Comparison of ENCODE assay signal across 10 cellular contexts in genomic region chr18:59502222-59502898, GRCh38.
DNase-seq lines count a peak whose midpoint lies in the region; ATAC-seq and TF ChIP-seq lines count a peak whose summit lies in the region.
"Had no signal": no experiment of that assay in that cellular context is flagged by ENCODE, and none has a peak within 500 bp of the region (broad histone marks: within the 10 kb centered on the region; RNA-seq: fewer than 3 reads in every experiment).

No MANE protein-coding gene starts in this region.

- no peaks in the 10 kb centered on the region for H3K27me3 ChIP-seq in neuronal stem cell (ENCODE audit: control insufficient read depth in 3 of 3, insufficient read depth in 3 of 3, low read depth in 1 of 3, low read length in 3 of 3)

- no peak overlapping the region for H3K14ac ChIP-seq in neuronal stem cell (ENCODE audit: low read length)

- no peak overlapping the region for H3K9ac ChIP-seq in neuronal stem cell (ENCODE audit: low read depth, low read length, poor library complexity)

- no peaks in the 10 kb centered on the region for H3K36me3 ChIP-seq in neuronal stem cell (replicated peaks in 1 of 2; ENCODE audit: control insufficient read depth in 2 of 2, insufficient read depth in 2 of 2, low read length in 2 of 2)

- no peak overlapping the region for H4K8ac ChIP-seq in neuronal stem cell (ENCODE audit: low read depth, low read length)

- H4K91ac ChIP-seq in neuronal stem cell (ENCODE audit: low read depth, low read length, poor library complexity): no peak overlapping the region

- no peaks in the 10 kb centered on the region for H3K79me1 ChIP-seq in neuronal stem cell (ENCODE audit: low read depth, low read length)

- no peak overlapping the region for H3K18ac ChIP-seq in neuronal stem cell (ENCODE audit: low read length)

- no peak overlapping the region for H3K23ac ChIP-seq in neuronal stem cell (ENCODE audit: low read depth, low read length, poor library complexity)

- no peak overlapping the region for H3K4ac ChIP-seq in neuronal stem cell (ENCODE audit: low read length)

- H2BK12ac ChIP-seq in neuronal stem cell (ENCODE audit: low read length): no peak overlapping the region

- no peak overlapping the region for H2AK5ac ChIP-seq in neuronal stem cell (ENCODE audit: low read depth, low read length)

- TF ChIP-seq CTCF in AG10803 (conservative IDR thresholded peaks at IDR 0.05; ENCODE audit: low read length) (no peak), fibroblast of mammary gland (conservative IDR thresholded peaks at IDR 0.05; ENCODE audit: control insufficient read depth, insufficient read depth, low read depth, low read length) (no peak)

- no peak overlapping the region for H3K4me2 ChIP-seq in neuronal stem cell (ENCODE audit: insufficient read depth, low read length, poor library complexity, severe bottlenecking)

- H3K9me3 ChIP-seq in neuronal stem cell (replicated peaks in 1 of 2; ENCODE audit: control insufficient read depth in 2 of 2, insufficient read depth in 1 of 2, low read depth in 1 of 2, low read length in 2 of 2): peaks cover 0 to 8% of the 10 kb centered on the region in 2 donors

- H3K4me3 ChIP-seq in AG10803 (ENCODE audit: low read length) (no peak overlapping the region), fibroblast of mammary gland (ENCODE audit: control insufficient read depth, low read depth, low read length) (no peak overlapping the region), neuronal stem cell (ENCODE audit: low read length in 2 of 2) (no peak overlapping the region)

- no peak overlapping the region for H3K27ac ChIP-seq in neuronal stem cell (replicated peaks; ENCODE audit: low read length)

- no CpG with 5 or more reads among the region's 9 CpGs for WGBS in neuronal stem cell (ENCODE audit: extremely low coverage in 2 of 2, insufficient read length in 2 of 2, insufficient replicate concordance in 1 of 2), 2 donors

- H2BK5ac ChIP-seq in neuronal stem cell (ENCODE audit: low read length): no peak overlapping the region

- ATAC-seq in HG02642 (IDR thresholded peaks at IDR 0.05; ENCODE audit: poor library complexity, unreplicated experiment): no peak
- no peak for ATAC-seq in HG02759 (IDR thresholded peaks at IDR 0.05; ENCODE audit: unreplicated experiment)
- ATAC-seq: activated CD8-positive, alpha-beta T cell treated with anti-CD3 and anti-CD28 coated beads, Interleukin-2, amount 10 ng/mL, durations not matched to agents 7 days and 5 days; effector memory CD8-positive, alpha-beta T cell had no signal

- peak; percentile 86 for DNase-seq in AG10803 (ENCODE audit: low read depth)
- peak; percentile 89 for DNase-seq in NCI-H69 (lab: John Stamatoyannopoulos, UW)
- peak; percentile 97 for DNase-seq in fibroblast of mammary gland (ENCODE audit: low read depth)
- DNase-seq in neuronal stem cell (ENCODE audit: low spot score): no peak
- DNase-seq in germinal center (ENCODE audit: low spot score): no peak
- DNase-seq in NCI-H510A (lab: John Stamatoyannopoulos, UW): no peak
- DNase-seq: activated CD8-positive, alpha-beta T cell treated with anti-CD3 and anti-CD28 coated beads, Interleukin-2, amount 10 ng/mL, durations not matched to agents 7 days and 5 days; effector memory CD8-positive, alpha-beta T cell had no signal

- no peak overlapping the region for H2BK15ac ChIP-seq in neuronal stem cell (ENCODE audit: low read length)

- no peak overlapping the region for H2BK120ac ChIP-seq in neuronal stem cell (ENCODE audit: low read depth, low read length)

- peaks cover 0 to 5% of the 10 kb centered on the region in 2 donors for H3K4me1 ChIP-seq in neuronal stem cell (ENCODE audit: control insufficient read depth in 2 of 2, insufficient read depth in 1 of 2, low read depth in 1 of 2, low read length in 2 of 2)

- H2AFZ ChIP-seq in neuronal stem cell (ENCODE audit: low read length): peak overlapping the region; percentile 45

Comparison
In these comparisons a context has a peak if more than half of its experiments do, and no peak if none do; other contexts are left out.
1. DNase-seq: peak in AG10803 (single experiment), NCI-H69 (single experiment) and fibroblast of mammary gland (single experiment); none in neuronal stem cell (single experiment), germinal center (single experiment) and NCI-H510A (single experiment).